ENCODE assay signal across 1 cellular context in the genomic region with DNA sequence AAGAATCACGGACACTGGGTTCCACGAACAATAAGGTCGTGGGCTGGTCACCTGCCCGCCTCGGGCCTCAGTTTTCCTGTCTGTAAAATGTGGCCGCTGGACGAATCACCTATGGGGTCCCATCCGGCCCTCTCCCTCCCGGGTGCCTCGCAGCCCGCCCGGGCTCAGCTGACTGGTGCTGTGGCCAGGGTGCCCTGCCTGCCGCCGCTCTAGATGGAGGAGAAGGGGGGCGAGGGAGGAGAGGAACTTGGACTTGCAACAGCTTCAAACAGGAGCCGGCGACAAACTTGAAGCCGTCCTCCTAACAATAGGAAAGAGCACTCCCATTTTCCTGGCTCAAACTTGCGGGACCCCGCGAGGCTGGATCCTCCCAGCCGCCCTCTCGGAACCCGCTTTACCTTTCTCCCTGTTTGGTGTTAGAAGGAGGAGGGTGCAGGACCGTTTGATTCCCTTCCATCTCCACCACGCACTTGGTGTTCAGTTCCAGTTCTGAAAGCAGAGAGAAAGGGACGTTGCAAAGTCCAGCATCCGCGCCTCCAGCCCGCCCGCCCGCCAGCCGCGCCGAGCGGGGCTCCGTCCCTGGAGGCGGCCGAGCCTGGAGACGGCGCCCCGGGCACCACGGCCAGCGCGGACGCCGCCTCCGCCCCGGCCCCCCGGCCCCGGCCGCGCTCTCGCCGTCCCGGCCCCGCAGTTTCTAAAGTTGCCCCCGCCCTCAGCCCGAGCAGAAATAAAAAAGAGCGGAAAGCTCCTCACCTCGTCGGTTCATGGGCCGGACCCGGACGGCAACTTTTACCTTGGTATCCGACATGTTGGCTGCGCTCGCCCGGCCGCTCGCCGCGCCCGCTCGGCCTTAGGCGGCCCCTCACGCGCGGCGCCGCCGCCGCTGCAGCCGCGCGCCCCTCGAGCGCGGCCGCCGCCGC.
TF ChIP-seq lines count a peak whose summit lies in the region.

No MANE protein-coding gene starts in this region.

TF ChIP-seq in HepG2, 621 proteins besides CTCF, POLR2A, EP300 and RAD21 (continued from another document and continues in another):
- TF ChIP-seq DMTF1 (CRISPR knock-in tag; IDR thresholded peaks at IDR 0.05): no peak
- peak; percentile 51; the same call in 1 of the 2 replicates for TF ChIP-seq POLR2AphosphoS5 (IDR thresholded peaks at IDR 0.05; ENCODE audit: low read depth, low read length)
- no peak for TF ChIP-seq MTF2 (CRISPR knock-in tag; IDR thresholded peaks at IDR 0.05; ENCODE audit: borderline replicate concordance)
- peak; percentile 61; the same call in 1 of the 2 replicates for TF ChIP-seq SP4 (CRISPR knock-in tag; IDR thresholded peaks at IDR 0.05)
- TF ChIP-seq NFKB2 (CRISPR knock-in tag; IDR thresholded peaks at IDR 0.05; ENCODE audit: borderline replicate concordance): peak; percentile 46; the same call in 1 of the 2 replicates
- TF ChIP-seq, protein P1, sequence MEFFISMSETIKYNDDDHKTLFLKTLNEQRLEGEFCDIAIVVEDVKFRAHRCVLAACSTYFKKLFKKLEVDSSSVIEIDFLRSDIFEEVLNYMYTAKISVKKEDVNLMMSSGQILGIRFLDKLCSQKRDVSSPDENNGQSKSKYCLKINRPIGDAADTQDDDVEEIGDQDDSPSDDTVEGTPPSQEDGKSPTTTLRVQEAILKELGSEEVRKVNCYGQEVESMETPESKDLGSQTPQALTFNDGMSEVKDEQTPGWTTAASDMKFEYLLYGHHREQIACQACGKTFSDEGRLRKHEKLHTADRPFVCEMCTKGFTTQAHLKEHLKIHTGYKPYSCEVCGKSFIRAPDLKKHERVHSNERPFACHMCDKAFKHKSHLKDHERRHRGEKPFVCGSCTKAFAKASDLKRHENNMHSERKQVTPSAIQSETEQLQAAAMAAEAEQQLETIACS (CRISPR knock-in tag; IDR thresholded peaks at IDR 0.05): peak; percentile 50; the same call in 1 of the 2 replicates
- TF ChIP-seq ZNF775 (CRISPR knock-in tag; IDR thresholded peaks at IDR 0.05; ENCODE audit: borderline replicate concordance): no peak
- no peak for TF ChIP-seq MAFG (CRISPR knock-in tag; IDR thresholded peaks at IDR 0.05)
- peak; percentile 70; the same call in 1 of the 2 replicates for TF ChIP-seq SOX5 (CRISPR knock-in tag; IDR thresholded peaks at IDR 0.05; ENCODE audit: borderline replicate concordance)
- peak; percentile 66 for TF ChIP-seq SALL1 (CRISPR knock-in tag; IDR thresholded peaks at IDR 0.05)
- peak; percentile 59 for TF ChIP-seq PTBP1 (IDR thresholded peaks at IDR 0.05; ENCODE audit: low read depth, low read length, poor library complexity, severe bottlenecking)
- no peak for TF ChIP-seq SMARCC2 (IDR thresholded peaks at IDR 0.05)
- TF ChIP-seq, protein P2, sequence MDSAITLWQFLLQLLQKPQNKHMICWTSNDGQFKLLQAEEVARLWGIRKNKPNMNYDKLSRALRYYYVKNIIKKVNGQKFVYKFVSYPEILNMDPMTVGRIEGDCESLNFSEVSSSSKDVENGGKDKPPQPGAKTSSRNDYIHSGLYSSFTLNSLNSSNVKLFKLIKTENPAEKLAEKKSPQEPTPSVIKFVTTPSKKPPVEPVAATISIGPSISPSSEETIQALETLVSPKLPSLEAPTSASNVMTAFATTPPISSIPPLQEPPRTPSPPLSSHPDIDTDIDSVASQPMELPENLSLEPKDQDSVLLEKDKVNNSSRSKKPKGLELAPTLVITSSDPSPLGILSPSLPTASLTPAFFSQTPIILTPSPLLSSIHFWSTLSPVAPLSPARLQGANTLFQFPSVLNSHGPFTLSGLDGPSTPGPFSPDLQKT (CRISPR knock-in tag; IDR thresholded peaks at IDR 0.05; ENCODE audit: borderline replicate concordance): no peak
- TF ChIP-seq ZBTB40 (IDR thresholded peaks at IDR 0.05): no peak
- TF ChIP-seq ZBTB40 (CRISPR knock-in tag; IDR thresholded peaks at IDR 0.05): peak; percentile 75
- TF ChIP-seq GPN1 (CRISPR knock-in tag; IDR thresholded peaks at IDR 0.05; ENCODE audit: borderline replicate concordance): no peak
- 0 out of 2 replicates have a peak, but pooled peaks have one; percentile 8 for TF ChIP-seq CEBPG (CRISPR knock-in tag; IDR thresholded peaks at IDR 0.05)
- TF ChIP-seq, protein P3, sequence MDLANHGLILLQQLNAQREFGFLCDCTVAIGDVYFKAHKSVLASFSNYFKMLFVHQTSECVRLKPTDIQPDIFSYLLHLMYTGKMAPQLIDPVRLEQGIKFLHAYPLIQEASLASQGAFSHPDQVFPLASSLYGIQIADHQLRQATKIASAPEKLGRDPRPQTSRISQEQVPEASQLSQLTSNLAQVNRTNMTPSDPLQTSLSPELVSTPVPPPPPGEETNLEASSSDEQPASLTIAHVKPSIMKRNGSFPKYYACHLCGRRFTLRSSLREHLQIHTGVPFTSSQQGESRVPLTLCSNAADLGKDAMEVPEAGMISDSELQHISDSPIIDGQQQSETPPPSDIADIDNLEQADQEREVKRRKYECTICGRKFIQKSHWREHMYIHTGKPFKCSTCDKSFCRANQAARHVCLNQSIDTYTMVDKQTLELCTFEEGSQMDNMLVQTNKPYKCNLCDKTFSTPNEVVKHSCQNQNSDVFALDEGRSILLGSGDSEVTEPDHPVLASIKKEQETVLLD (CRISPR knock-in tag; IDR thresholded peaks at IDR 0.05; ENCODE audit: low read depth): peak; percentile 32; the same call in 1 of the 2 replicates
- no peak; the same call in 1 of the 2 replicates for TF ChIP-seq NR0B2 (CRISPR knock-in tag; IDR thresholded peaks at IDR 0.05)
- TF ChIP-seq ETV5 (CRISPR knock-in tag; IDR thresholded peaks at IDR 0.05; ENCODE audit: borderline replicate concordance): no peak
- TF ChIP-seq ZSCAN30 (CRISPR knock-in tag; IDR thresholded peaks at IDR 0.05): no peak
- TF ChIP-seq KDM2A (CRISPR knock-in tag; IDR thresholded peaks at IDR 0.05; ENCODE audit: borderline replicate concordance, low read depth): peak; percentile 74; the same call in 1 of the 2 replicates
- no peak for TF ChIP-seq ZNF577 (CRISPR knock-in tag; IDR thresholded peaks at IDR 0.05; ENCODE audit: borderline replicate concordance, low read depth)
- 0 out of 2 replicates have a peak, but pooled peaks have one; percentile 38 for TF ChIP-seq FLYWCH1 (CRISPR knock-in tag; IDR thresholded peaks at IDR 0.05)
- TF ChIP-seq REST (IDR thresholded peaks at IDR 0.05; ENCODE audit: borderline replicate concordance in 1 of 2, low read depth in 1 of 2, low read length in 2 of 2): peak in 1 of 2 experiments; percentile 17; a peak in 1 of 4 replicates
- TF ChIP-seq ZFX (CRISPR knock-in tag; IDR thresholded peaks at IDR 0.05; ENCODE audit: low read depth): peak; percentile 52; the same call in 1 of the 2 replicates
- TF ChIP-seq SP5 (CRISPR knock-in tag; IDR thresholded peaks at IDR 0.05; ENCODE audit: borderline replicate concordance, low read depth): no peak
- TF ChIP-seq ZNF264 (CRISPR knock-in tag; IDR thresholded peaks at IDR 0.05): no peak
- no peak for TF ChIP-seq NR2F1 (CRISPR knock-in tag; IDR thresholded peaks at IDR 0.05)
- TF ChIP-seq ZBTB7A (CRISPR knock-in tag; IDR thresholded peaks at IDR 0.05): no peak
- no peak for TF ChIP-seq ONECUT2 (CRISPR knock-in tag; IDR thresholded peaks at IDR 0.05)
- no peak for TF ChIP-seq ZNF703 (CRISPR knock-in tag; IDR thresholded peaks at IDR 0.05; ENCODE audit: borderline replicate concordance)
- no peak for TF ChIP-seq RFXAP (CRISPR knock-in tag; IDR thresholded peaks at IDR 0.05; ENCODE audit: borderline replicate concordance)
- TF ChIP-seq RXRB (CRISPR knock-in tag; IDR thresholded peaks at IDR 0.05; ENCODE audit: borderline replicate concordance): peak; percentile 20; the same call in 1 of the 2 replicates
- TF ChIP-seq EEA1 (CRISPR knock-in tag; IDR thresholded peaks at IDR 0.05; ENCODE audit: borderline replicate concordance): no peak
